Comparison of ENCODE assay signal across 17 cellular contexts in the genomic region with DNA sequence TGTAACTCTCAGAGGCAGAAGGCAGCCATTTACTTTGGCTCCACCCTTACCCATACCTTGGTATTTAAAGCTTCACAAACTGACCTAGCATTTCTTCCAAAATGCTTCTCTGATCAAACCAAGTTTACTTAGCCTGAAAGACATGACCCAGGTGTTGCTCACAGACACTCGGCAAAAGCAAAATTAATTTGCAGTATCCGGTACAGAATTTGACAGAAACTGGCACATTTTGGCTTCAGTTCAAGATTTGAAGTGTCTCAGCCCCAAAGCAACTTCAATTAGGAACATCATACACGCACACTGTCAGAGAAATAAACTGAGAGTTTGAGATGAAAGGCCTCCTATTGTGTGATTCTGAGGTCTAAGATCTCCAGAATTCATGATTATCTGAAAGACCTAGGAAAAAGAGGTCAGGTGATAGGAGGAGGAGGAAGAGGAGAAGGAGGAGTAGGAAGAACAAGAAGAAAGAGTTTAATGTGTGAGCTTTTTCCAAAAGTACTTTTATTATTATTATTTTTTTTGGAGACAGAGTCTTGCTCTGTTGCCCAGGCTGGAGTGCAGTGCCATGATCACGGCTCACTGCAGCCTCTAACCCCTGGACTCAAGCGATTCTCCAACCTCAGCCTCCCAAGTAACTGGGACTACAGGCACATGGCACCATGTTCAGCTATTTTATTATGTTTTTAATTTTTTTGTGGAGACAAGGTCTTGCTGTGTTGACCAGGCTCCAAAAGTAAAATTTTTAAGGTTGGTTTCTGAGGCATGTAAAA.
DNase-seq lines count a peak whose midpoint lies in the region; ATAC-seq and TF ChIP-seq lines count a peak whose summit lies in the region.
"Had no signal": no experiment of that assay in that cellular context is flagged by ENCODE, and none has a peak within 500 bp of the region (broad histone marks: within the 10 kb centered on the region; RNA-seq: fewer than 3 reads in every experiment).

No MANE protein-coding gene starts in this region.

- peak overlapping the region in 4 of 7 donors; percentile 29 to 69 (median 62) for H3K27ac Mint-ChIP-seq in CD4-positive, alpha-beta memory T cell
- peak overlapping the region; percentile 92 for H3K27ac Mint-ChIP-seq in endothelial cell (ENCODE audit: unreplicated experiment)
- H3K27ac Mint-ChIP-seq: activated T-helper 1 cell treated with anti-CD3 and anti-CD28 coated beads, Interleukin-12 subunit alpha, Interleukin-12 subunit beta, Interleukin-2, Interleukin-4 antibody, amounts not matched to agents 30 ng/mL and 10 ng/mL and 1 ng/mL, durations not matched to agents 14 hours and 24 hours and 36 hours had no signal

- intact Hi-C loops in CD4-positive, alpha-beta memory T cell (cut with micrococcal nuclease) = no loop called here

- no peaks in the 10 kb centered on the region for H3K36me3 ChIP-seq in CD4-positive, alpha-beta memory T cell (ENCODE audit: insufficient read depth, low read length)
- no peaks in the 10 kb centered on the region for H3K36me3 ChIP-seq in rectal smooth muscle tissue (ENCODE audit: control insufficient read depth, insufficient read depth, low read length)
- H3K36me3 ChIP-seq: breast epithelium had no signal

- H3K27ac ChIP-seq in CD4-positive, alpha-beta memory T cell (ENCODE audit: low read depth, low read length) = no peak overlapping the region
- peak overlapping the region; percentile 52 for H3K27ac ChIP-seq in rectal smooth muscle tissue (ENCODE audit: low read depth, low read length)
- H3K27ac ChIP-seq: BLaER1 treated with 17β-estradiol and CSF1 and Interleukin-3, amounts not matched to agents 10 nM and 100 nM; parathyroid adenoma had no signal

- no peak overlapping the region for H3K4me3 ChIP-seq in CD4-positive, alpha-beta memory T cell (ENCODE audit: low read length in 2 of 2)
- no peak overlapping the region for H3K4me3 ChIP-seq in rectal smooth muscle tissue (ENCODE audit: low read length)
- H3K4me3 ChIP-seq: BLaER1 treated with 17β-estradiol and CSF1 and Interleukin-3, amounts not matched to agents 10 nM and 100 nM; breast epithelium; lung had no signal

- peaks cover 28 to 50% (median 32%) of the 10 kb centered on the region in 4 donors for H3K4me1 Mint-ChIP-seq in CD4-positive, alpha-beta memory T cell
- peaks cover 79% of the 10 kb centered on the region for H3K4me1 Mint-ChIP-seq in endothelial cell (ENCODE audit: unreplicated experiment)

- no peak for DNase-seq in CD4-positive, alpha-beta memory T cell
- DNase-seq in NAMALWA (ENCODE audit: low spot score) (peak; percentile 44), endothelial cell (ENCODE audit: low spot score) (no peak), NCI-H345 (lab: John Stamatoyannopoulos, UW) (no peak), cerebellum (ENCODE audit: low spot score) (no peak)
- DNase-seq: activated CD4-positive, alpha-beta T cell treated with anti-CD3 and anti-CD28 coated beads for 1 hour; hippocampal formation; NCI-H1417 treated with DMSO at 0.1 percent for 48 hours had no signal

- H3K9ac ChIP-seq in rectal smooth muscle tissue (ENCODE audit: low read length) = no peak overlapping the region
- H3K9ac ChIP-seq: BLaER1 treated with 17β-estradiol and CSF1 and Interleukin-3, amounts not matched to agents 10 nM and 100 nM; parathyroid adenoma had no signal

- no peaks in the 10 kb centered on the region for H3K27me3 Mint-ChIP-seq in CD4-positive, alpha-beta memory T cell
- peaks cover 4% of the 10 kb centered on the region for H3K27me3 Mint-ChIP-seq in endothelial cell (ENCODE audit: unreplicated experiment)
- H3K27me3 Mint-ChIP-seq: IgD-negative memory B cell had no signal

- POLR2A ChIA-PET in CD4-positive, alpha-beta memory T cell (lab: Charles Lee; ENCODE audit: partially characterized antibody) = no interaction called here

- no peaks in the 10 kb centered on the region for H3K27me3 ChIP-seq in CD4-positive, alpha-beta memory T cell (ENCODE audit: insufficient read depth, low read length)
- no peaks in the 10 kb centered on the region for H3K27me3 ChIP-seq in rectal smooth muscle tissue (ENCODE audit: control insufficient read depth, insufficient read depth, low read length)
- H3K27me3 ChIP-seq: BLaER1 treated with 17β-estradiol and CSF1 and Interleukin-3, amounts not matched to agents 10 nM and 100 nM; breast epithelium had no signal

- peaks cover 18% of the 10 kb centered on the region for H3K4me1 ChIP-seq in CD4-positive, alpha-beta memory T cell (ENCODE audit: insufficient read depth, low read length)
- peaks cover 42% of the 10 kb centered on the region for H3K4me1 ChIP-seq in rectal smooth muscle tissue (ENCODE audit: control insufficient read depth, insufficient read depth, low read length)

- no peak for TF ChIP-seq CTCF in endothelial cell (IDR thresholded peaks at IDR 0.05; ENCODE audit: unreplicated experiment)

- peaks cover 20 to 24% of the 10 kb centered on the region in 2 donors for H3K36me3 Mint-ChIP-seq in CD4-positive, alpha-beta memory T cell
- H3K36me3 Mint-ChIP-seq in endothelial cell (ENCODE audit: low read depth, unreplicated experiment) = peaks cover 2% of the 10 kb centered on the region

- CTCF ChIA-PET in CD4-positive, alpha-beta memory T cell (lab: Charles Lee; ENCODE audit: partially characterized antibody) = interaction anchor here (0.7 to 1.1 kb wide), 2 partner anchors 10 to 265 kb away, joined by 3 read pairs; no protein-coding TSS in a partner anchor

- H3K9me3 ChIP-seq in CD4-positive, alpha-beta memory T cell (ENCODE audit: control insufficient read depth in 1 of 2, low read length in 2 of 2) = no peaks in the 10 kb centered on the region
- H3K9me3 ChIP-seq: BLaER1 treated with 17β-estradiol and CSF1 and Interleukin-3, amounts not matched to agents 10 nM and 100 nM; breast epithelium had no signal

- H3K4me3 Mint-ChIP-seq in CD4-positive, alpha-beta memory T cell = peak overlapping the region in 1 of 8 donors; percentile 11
- no peak overlapping the region for H3K4me3 Mint-ChIP-seq in endothelial cell (ENCODE audit: unreplicated experiment)
- H3K4me3 Mint-ChIP-seq: activated T-helper 1 cell treated with anti-CD3 and anti-CD28 coated beads, Interleukin-12 subunit alpha, Interleukin-12 subunit beta, Interleukin-2, Interleukin-4 antibody, amounts not matched to agents 30 ng/mL and 10 ng/mL and 1 ng/mL, durations not matched to agents 14 hours and 24 hours and 36 hours had no signal

- ATAC-seq in GM19324 (IDR thresholded peaks at IDR 0.05; ENCODE audit: low FRiP score, unreplicated experiment) (no peak), HG03175 (IDR thresholded peaks at IDR 0.05; ENCODE audit: unreplicated experiment) (no peak)

- H3K9me3 Mint-ChIP-seq in CD4-positive, alpha-beta memory T cell = no peaks in the 10 kb centered on the region
- H3K9me3 Mint-ChIP-seq in endothelial cell (ENCODE audit: unreplicated experiment) = no peaks in the 10 kb centered on the region
- H3K9me3 Mint-ChIP-seq: activated T-helper 1 cell treated with anti-CD3 and anti-CD28 coated beads, Interleukin-12 subunit alpha, Interleukin-12 subunit beta, Interleukin-2, Interleukin-4 antibody, amounts not matched to agents 30 ng/mL and 10 ng/mL and 1 ng/mL, durations not matched to agents 14 hours and 24 hours and 36 hours; IgD-negative memory B cell had no signal
